Comparison of ENCODE assay signal across 32 cellular contexts in the genomic region with DNA sequence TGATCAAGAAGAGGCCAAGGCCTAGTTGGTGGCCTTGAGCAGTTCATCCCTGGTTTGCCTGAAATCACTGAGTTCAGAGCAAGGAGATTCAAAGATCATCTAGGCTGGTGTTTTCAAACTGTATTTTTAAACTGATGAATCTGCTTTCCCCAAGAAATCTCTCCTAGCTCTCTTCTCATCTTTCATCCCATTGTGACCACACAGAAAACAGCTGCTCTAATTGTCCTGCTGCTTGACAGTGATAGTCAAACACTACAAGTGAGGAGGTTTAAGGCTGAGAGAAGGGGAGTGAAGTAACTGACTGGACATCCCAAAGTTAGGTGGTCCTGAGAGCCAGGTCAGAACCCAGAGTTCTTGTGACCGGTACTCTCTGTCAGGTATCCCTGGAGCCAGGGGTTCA.
"Had no signal": no experiment of that assay in that cellular context is flagged by ENCODE, and none has a peak within 500 bp of the region (broad histone marks: within the 10 kb centered on the region; RNA-seq: fewer than 3 reads in every experiment).

No MANE protein-coding gene starts in this region.

- H3K27ac Mint-ChIP-seq: activated CD4-positive, alpha-beta memory T cell treated with anti-CD3 and anti-CD28 coated beads, Interleukin-2, amount 10 ng/mL, durations not matched to agents 7 days and 5 days; activated naive CD4-positive, alpha-beta T cell treated with anti-CD3 and anti-CD28 coated beads, Interleukin-2, amount 50 U/mL, for 72 hours; activated T-cell treated with anti-CD3 and anti-CD28 coated beads, Interleukin-2, amount 50 U/mL, for 24 hours; activated T-helper 2 cell treated with anti-CD3 and anti-CD28 coated beads, Interferon-gamma antibody, Interleukin-2, Interleukin-4, amounts not matched to agents 10 μg/mL and 5 μg/mL and 100 μg/mL, durations not matched to agents 14 hours and 24 hours and 36 hours had no signal

- H3K4me3 ChIP-seq: PC-9 had no signal

- H3K4me1 Mint-ChIP-seq: activated CD4-positive, alpha-beta memory T cell treated with anti-CD3 and anti-CD28 coated beads, Interleukin-2, amount 10 ng/mL, durations not matched to agents 7 days and 5 days had no signal

- H3K9me3 Mint-ChIP-seq: activated CD4-positive, alpha-beta memory T cell treated with anti-CD3 and anti-CD28 coated beads, Interleukin-2, amount 10 ng/mL, durations not matched to agents 7 days and 5 days; activated naive CD4-positive, alpha-beta T cell treated with anti-CD3 and anti-CD28 coated beads, Interleukin-2, amount 50 U/mL, for 72 hours; activated T-cell treated with anti-CD3 and anti-CD28 coated beads, Interleukin-2, amount 50 U/mL, for 24 hours; activated T-helper 2 cell treated with anti-CD3 and anti-CD28 coated beads, Interferon-gamma antibody, Interleukin-2, Interleukin-4, amounts not matched to agents 10 μg/mL and 5 μg/mL and 100 μg/mL, durations not matched to agents 14 hours and 24 hours and 36 hours; brain had no signal

- H2AFZ ChIP-seq: PC-9 had no signal

- H3K36me3 Mint-ChIP-seq: activated naive CD4-positive, alpha-beta T cell treated with anti-CD3 and anti-CD28 coated beads, Interleukin-2, amount 50 U/mL, for 72 hours; brain had no signal

- H3K4me2 ChIP-seq: PC-9 had no signal

- H3K4me3 Mint-ChIP-seq: activated CD4-positive, alpha-beta memory T cell treated with anti-CD3 and anti-CD28 coated beads, Interleukin-2, amount 10 ng/mL, durations not matched to agents 7 days and 5 days; activated T-cell treated with anti-CD3 and anti-CD28 coated beads, Interleukin-2, amount 50 U/mL, for 24 hours; brain had no signal

- ATAC-seq: activated naive CD4-positive, alpha-beta T cell treated with anti-CD3 and anti-CD28 coated beads, Interleukin-2, amount 50 U/mL, for 72 hours; Right ventricle myocardium inferior had no signal

- H3K27ac ChIP-seq: PC-9, RWPE1, VCaP had no signal

- DNase-seq: activated CD4-positive, alpha-beta memory T cell treated with anti-CD3 and anti-CD28 coated beads, Interleukin-2, amount 10 ng/mL, durations not matched to agents 7 days and 5 days; activated CD4-positive, alpha-beta T cell treated with anti-CD3 and anti-CD28 coated beads for 1 hour; activated CD4-positive, alpha-beta T cell treated with anti-CD3 and anti-CD28 coated beads for 48 hours; activated CD4-positive, CD25-positive, alpha-beta regulatory T cell; activated gamma-delta T cell; activated naive CD4-positive, alpha-beta T cell treated with Interleukin-2 at 50 U/mL for 16 hours; activated T-cell treated with anti-CD3 and anti-CD28 coated beads, Interleukin-2, amount 50 U/mL, for 24 hours; anterior cingulate cortex; caudate nucleus; Kasumi-1; KG1; MM.1S; MV-4-11; NCI-H1092; NCI-H1436 treated with DMSO at 0.1 percent for 48 hours; NCI-H1694 treated with DMSO at 0.1 percent for 48 hours; NCI-H2029; NCI-H226; NCI-H524 treated with DMSO at 0.1 percent for 48 hours; PC-9; SIG-M5; SW 1271; T-helper 1 cell; T-helper 2 cell; T-helper 9 cell had no signal

- FAIRE-seq: bronchial epithelial cell had no signal
